ENCODE assay signal across 16 cellular contexts in the genomic region with DNA sequence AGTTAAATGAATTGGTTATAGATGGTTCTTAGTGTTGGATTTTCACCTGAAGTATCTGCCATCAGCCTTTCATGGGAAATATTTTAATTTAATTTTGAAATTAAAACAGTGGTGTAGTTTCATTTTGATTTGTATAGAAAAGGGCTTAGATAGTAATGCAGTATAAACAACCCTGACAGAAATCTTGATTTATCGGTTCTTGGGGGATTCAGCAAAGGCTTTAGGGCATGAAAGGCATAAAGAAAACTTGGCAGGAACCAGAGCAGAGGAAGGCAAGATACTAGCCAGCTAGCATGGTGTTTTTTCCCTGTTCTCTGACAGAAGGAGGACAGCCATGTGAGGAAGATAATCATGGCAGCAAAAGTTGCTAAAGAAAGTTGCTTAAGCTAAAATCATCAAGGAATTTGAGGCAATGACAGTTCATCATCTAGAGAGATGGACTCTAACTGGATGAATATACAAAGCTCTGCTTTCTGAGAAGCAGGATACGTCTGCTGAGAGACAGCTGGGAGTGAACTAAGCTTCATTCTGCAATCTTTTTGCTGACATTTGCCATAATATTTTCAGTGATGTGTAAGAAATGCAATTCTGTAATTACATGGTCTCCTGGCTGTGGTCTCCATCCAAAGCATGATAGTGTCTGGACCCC.
DNase-seq lines count a peak whose midpoint lies in the region; ATAC-seq and TF ChIP-seq lines count a peak whose summit lies in the region.
"Had no signal": no experiment of that assay in that cellular context is flagged by ENCODE, and none has a peak within 500 bp of the region (broad histone marks: within the 10 kb centered on the region; RNA-seq: fewer than 3 reads in every experiment).

No MANE protein-coding gene starts in this region.

- no peaks in the 10 kb centered on the region for H3K27me3 Mint-ChIP-seq in CD8-positive, alpha-beta memory T cell

- H3K79me2 ChIP-seq in fibroblast of lung (ENCODE audit: control insufficient read depth, insufficient read depth, low read length), result no peaks in the 10 kb centered on the region

- POLR2A ChIA-PET in CD8-positive, alpha-beta memory T cell (lab: Charles Lee), result no interaction called here

- H3K4me3 Mint-ChIP-seq in CD8-positive, alpha-beta memory T cell, result peak overlapping the region in 4 of 7 donors; percentile 54 to 72 (median 62)
- H3K4me3 Mint-ChIP-seq: B cell, H9 had no signal

- CTCF ChIA-PET in CD8-positive, alpha-beta memory T cell (lab: Charles Lee), result no interaction called here

- TF ChIP-seq CTCF in fibroblast of lung (conservative IDR thresholded peaks at IDR 0.05 in 1 of 2, IDR thresholded peaks at IDR 0.05 in 1 of 2; ENCODE audit: low read depth in 1 of 2, low read length in 2 of 2) (no peak), omental fat pad (IDR thresholded peaks at IDR 0.05) (no peak)

- peaks cover 11% of the 10 kb centered on the region for H3K4me1 ChIP-seq in CD8-positive, alpha-beta memory T cell (ENCODE audit: insufficient read depth, low read length)
- no peaks in the 10 kb centered on the region for H3K4me1 ChIP-seq in fibroblast of lung (ENCODE audit: control insufficient read depth, extremely low read depth, insufficient read depth, low read length)

- H3K4me2 ChIP-seq in fibroblast of lung (ENCODE audit: extremely low read depth, insufficient read depth, low read length), result no peak overlapping the region

- no peaks in the 10 kb centered on the region for H3K9me3 Mint-ChIP-seq in CD8-positive, alpha-beta memory T cell
- H3K9me3 Mint-ChIP-seq: H9 had no signal

- H3K9me3 ChIP-seq in CD8-positive, alpha-beta memory T cell (ENCODE audit: low read length), result no peaks in the 10 kb centered on the region
- H3K9me3 ChIP-seq in fibroblast of lung (ENCODE audit: control insufficient read depth, insufficient read depth, low read depth, low read length), result no peaks in the 10 kb centered on the region
- H3K9me3 ChIP-seq: Peyer's patch had no signal

- no peaks in the 10 kb centered on the region for H3K36me3 ChIP-seq in CD8-positive, alpha-beta memory T cell (ENCODE audit: insufficient read depth, low read length)
- H3K36me3 ChIP-seq in fibroblast of lung (ENCODE audit: control insufficient read depth, insufficient read depth, low read length), result no peaks in the 10 kb centered on the region
- H3K36me3 ChIP-seq: Peyer's patch had no signal

- no peak overlapping the region for H3K9ac ChIP-seq in fibroblast of lung (ENCODE audit: insufficient read depth, low read length)

- H3K4me1 Mint-ChIP-seq in CD8-positive, alpha-beta memory T cell, result peaks cover 32 to 39% (median 36%) of the 10 kb centered on the region in 3 donors

- no peak overlapping the region for H3K4me3 ChIP-seq in CD8-positive, alpha-beta memory T cell (ENCODE audit: low read length)
- H3K4me3 ChIP-seq in fibroblast of lung (replicated peaks in 1 of 4; ENCODE audit: control extremely low read depth in 1 of 4, insufficient read depth in 1 of 4, low read depth in 3 of 4, low read length in 4 of 4), result no peak overlapping the region
- H3K4me3 ChIP-seq: Peyer's patch had no signal

- peak overlapping the region in 2 of 8 donors; percentile 13 to 43 for H3K27ac Mint-ChIP-seq in CD8-positive, alpha-beta memory T cell
- H3K27ac Mint-ChIP-seq: B cell, H9 had no signal

- no peak for DNase-seq in CD8-positive, alpha-beta memory T cell
- DNase-seq in NCI-H226 (peak; percentile 40), fibroblast of lung (ENCODE audit: low read depth in 2 of 2) (peak in 1 of 2 donors; percentile 51), omental fat pad (ENCODE audit: low spot score) (no peak), MV-4-11 (lab: John Stamatoyannopoulos, UW) (no peak), NCI-H345 (lab: John Stamatoyannopoulos, UW) (no peak)
- DNase-seq in stimulated activated CD4-positive, alpha-beta T cell treated with anti-CD3 and anti-CD28 coated beads, Interleukin-12 subunit alpha, Interleukin-12 subunit beta, amount 100 ng/mL, for 4 hours, result no peak
- DNase-seq: ACHN, DMS153, KG1, NCI-H1436, NCI-H2081, Peyer's patch, SIG-M5 had no signal

- no peaks in the 10 kb centered on the region for H4K20me1 ChIP-seq in fibroblast of lung (ENCODE audit: control insufficient read depth, extremely low read depth, insufficient read depth, low read length)

- no peaks in the 10 kb centered on the region for H3K36me3 Mint-ChIP-seq in CD8-positive, alpha-beta memory T cell

- peak overlapping the region; percentile 9 for H2AFZ ChIP-seq in fibroblast of lung (ENCODE audit: low read length)

- ATAC-seq in omental fat pad (ENCODE audit: low FRiP score), result peak; percentile 72

- H3K27me3 ChIP-seq in CD8-positive, alpha-beta memory T cell (ENCODE audit: insufficient read depth, low read length, poor library complexity, severe bottlenecking), result no peaks in the 10 kb centered on the region
- H3K27me3 ChIP-seq in fibroblast of lung (ENCODE audit: control insufficient read depth, insufficient read depth, low read length), result no peaks in the 10 kb centered on the region
- H3K27me3 ChIP-seq: Peyer's patch had no signal

- H3K27ac ChIP-seq in CD8-positive, alpha-beta memory T cell (ENCODE audit: low read depth, low read length), result no peak overlapping the region
- H3K27ac ChIP-seq in fibroblast of lung (ENCODE audit: insufficient read depth, low read length), result no peak overlapping the region
- H3K27ac ChIP-seq: Peyer's patch had no signal
